2 cellular contexts compared by ENCODE assay signal in genomic region chr9:6072442-6072841, GRCh38.
A peak's percentile ranks its signal among the peaks of the same experiment; 100 is the strongest.
TF ChIP-seq lines count a peak whose summit lies in the region.

No MANE protein-coding gene starts in this region.

TF ChIP-seq in K562, 482 proteins besides CTCF, POLR2A, EP300 and RAD21 (continues in another document):
- TF ChIP-seq GMEB1 (CRISPR knock-in tag; IDR thresholded peaks at IDR 0.05) (no peak), SMARCB1 (IDR thresholded peaks at IDR 0.05; ENCODE audit: insufficient read length, low read depth) (no peak), CREB3 (tag; conservative IDR thresholded peaks at IDR 0.05; ENCODE audit: low read depth) (no peak), YBX1 (IDR thresholded peaks at IDR 0.05) (no peak), ERF (CRISPR knock-in tag; IDR thresholded peaks at IDR 0.05) (no peak), ZNF780A (CRISPR knock-in tag; IDR thresholded peaks at IDR 0.05) (no peak), SRSF1 (IDR thresholded peaks at IDR 0.05; ENCODE audit: low read depth, low read length) (no peak), TFE3 (CRISPR knock-in tag; IDR thresholded peaks at IDR 0.05) (no peak), HDGF (IDR thresholded peaks at IDR 0.05) (no peak), POLR2H (tag; IDR thresholded peaks at IDR 0.05; ENCODE audit: low read depth) (no peak), NFE2 (IDR thresholded peaks at IDR 0.05; ENCODE audit: low read depth) (no peak), ZSCAN32 (CRISPR knock-in tag; IDR thresholded peaks at IDR 0.05) (no peak), ZBTB12 (CRISPR knock-in tag; IDR thresholded peaks at IDR 0.05) (no peak), XRCC3 (IDR thresholded peaks at IDR 0.05) (no peak), ZNF354B (CRISPR knock-in tag; IDR thresholded peaks at IDR 0.05) (no peak), ZBTB26 (CRISPR knock-in tag; IDR thresholded peaks at IDR 0.05) (no peak), USF1 (CRISPR knock-in tag; IDR thresholded peaks at IDR 0.05) (no peak), RFX1 (IDR thresholded peaks at IDR 0.05) (no peak)

TF ChIP-seq in HepG2, 621 proteins besides CTCF, POLR2A, EP300 and RAD21 (continued from another document):
- TF ChIP-seq GATAD2A (CRISPR knock-in tag; IDR thresholded peaks at IDR 0.05) (0 out of 2 replicates have a peak, but pooled peaks have one; percentile 14), SOX13 (IDR thresholded peaks at IDR 0.05) (no peak), SOX13 (CRISPR knock-in tag; conservative IDR thresholded peaks at IDR 0.05 in 1 of 2, IDR thresholded peaks at IDR 0.05 in 1 of 2) (0 out of 4 replicates have a peak, but pooled peaks of 1 of the 2 experiments have one; percentile 27), BATF2 (CRISPR knock-in tag; IDR thresholded peaks at IDR 0.05) (no peak), NR2F1 (CRISPR knock-in tag; IDR thresholded peaks at IDR 0.05) (0 out of 4 replicates have a peak, but pooled peaks of 1 of the 2 experiments have one; percentile 11), RXRB (CRISPR knock-in tag; IDR thresholded peaks at IDR 0.05; ENCODE audit: borderline replicate concordance) (peak; percentile 31; the same call in 1 of the 2 replicates), ZFP1 (CRISPR knock-in tag; IDR thresholded peaks at IDR 0.05) (no peak)
